Comparison of ENCODE assay signal across 16 cellular contexts in the genomic region with DNA sequence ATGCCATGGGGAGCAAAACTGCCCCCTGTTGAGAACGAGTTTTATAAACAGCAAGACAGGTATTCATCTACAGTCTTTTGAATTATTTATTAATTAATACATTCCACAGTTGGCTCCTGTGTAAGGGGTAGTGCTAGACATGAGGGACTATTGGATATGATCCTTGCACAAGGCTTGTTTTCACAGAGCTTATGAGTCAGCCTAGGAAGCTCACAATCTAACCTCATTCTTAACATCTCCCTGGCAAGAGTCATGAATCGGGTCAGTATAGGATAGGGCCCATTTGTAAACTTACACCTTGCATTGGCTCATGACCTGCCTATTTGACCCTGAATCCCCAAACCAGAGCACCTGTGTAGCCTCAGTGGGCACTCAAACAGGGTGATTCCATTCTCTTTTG.
DNase-seq lines count a peak whose midpoint lies in the region; ATAC-seq and TF ChIP-seq lines count a peak whose summit lies in the region.
"Had no signal": no experiment of that assay in that cellular context is flagged by ENCODE, and none has a peak within 500 bp of the region (broad histone marks: within the 10 kb centered on the region; RNA-seq: fewer than 3 reads in every experiment).

No MANE protein-coding gene starts in this region.

- no peaks in the 10 kb centered on the region for H3K36me3 ChIP-seq in kidney epithelial cell (ENCODE audit: control insufficient read depth, insufficient read depth, low read length)
- H3K36me3 ChIP-seq: HAP-1 had no signal

- ATAC-seq in GM21825 (IDR thresholded peaks at IDR 0.05; ENCODE audit: unreplicated experiment): no peak
- ATAC-seq: activated T-cell treated with anti-CD3 and anti-CD28 coated beads, Interleukin-2, amount 50 U/mL, for 4 hours; effector memory CD8-positive, alpha-beta T cell; right cardiac atrium had no signal

- H3K27me3 ChIP-seq in kidney epithelial cell (ENCODE audit: control insufficient read depth, insufficient read depth, low read length): no peaks in the 10 kb centered on the region

- no peak overlapping the region for H3K4me3 ChIP-seq in AG10803 (ENCODE audit: low read length)
- H3K4me3 ChIP-seq in cardiac fibroblast (replicated peaks in 1 of 2; ENCODE audit: low read depth in 2 of 2, low read length in 2 of 2): no peak overlapping the region
- H3K4me3 ChIP-seq in kidney epithelial cell (ENCODE audit: low read depth, low read length): no peak overlapping the region
- H3K4me3 ChIP-seq: HAP-1 had no signal

- TF ChIP-seq CTCF in AG10803 (conservative IDR thresholded peaks at IDR 0.05; ENCODE audit: low read length): no peak
- TF ChIP-seq CTCF in cardiac fibroblast (IDR thresholded peaks at IDR 0.05; ENCODE audit: low read depth, low read length): no peak
- no peak for TF ChIP-seq CTCF in kidney epithelial cell (IDR thresholded peaks at IDR 0.05; ENCODE audit: insufficient read depth, low read length, poor library complexity, severe bottlenecking)

- DNase-seq in AG10803 (ENCODE audit: low read depth) (peak; percentile 52), NCI-H446 treated with DMSO at 0.1 percent for 48 hours (lab: John Stamatoyannopoulos, UW) (peak; percentile 20), cardiac fibroblast (ENCODE audit: low read depth in 2 of 2) (peak; percentile 37 to 70), kidney epithelial cell (ENCODE audit: low read depth) (peak; percentile 25), HuH-7 (ENCODE audit: low spot score) (no peak), NCI-H82 (lab: John Stamatoyannopoulos, UW) (no peak)
- no peak for DNase-seq in activated CD4-positive, alpha-beta T cell treated with anti-CD3 and anti-CD28 coated beads for 1 hour
- DNase-seq: activated CD4-positive, alpha-beta memory T cell treated with anti-CD3 and anti-CD28 coated beads for 36 hours; activated T-cell treated with anti-CD3 and anti-CD28 coated beads, Interleukin-2, amount 50 U/mL, for 4 hours; effector memory CD8-positive, alpha-beta T cell; immature natural killer cell; NCI-H1694 treated with DMSO at 0.1 percent for 48 hours; NCI-H510A; right cardiac atrium had no signal

Comparison
In these comparisons a context has a peak if more than half of its experiments do, and no peak if none do; other contexts are left out.
1. DNase-seq: peak in AG10803 (single experiment), NCI-H446 treated with DMSO at 0.1 percent for 48 hours (single experiment), cardiac fibroblast (2 of 2) and kidney epithelial cell (single experiment); none in HuH-7 (single experiment), activated CD4-positive, alpha-beta T cell treated with anti-CD3 and anti-CD28 coated beads for 1 hour (single experiment) and NCI-H82 (single experiment).